In genomic region chr12:101830391-101831325, GRCh38 we compare ENCODE assay signal across 8 cellular contexts. TPM values are rescaled to one million over a fixed set of nuclear protein-coding genes. Genes with fewer than 3 reads are reported as not detected.
DNase-seq lines count a peak whose midpoint lies in the region; ATAC-seq and TF ChIP-seq lines count a peak whose summit lies in the region.

GNPTAB (minus strand) TSS chr12:101830959; CDS start chr12:101830675, 284 bp downstream.

- peak; percentile 94 for ATAC-seq in foreskin keratinocyte

- no peak within 1 kb of the TSS for H2BK12ac ChIP-seq in neuronal stem cell (ENCODE audit: low read length)

- peak within 1 kb of the TSS; percentile 59 for H3K27ac ChIP-seq in foreskin keratinocyte
- H3K27ac ChIP-seq in neuronal stem cell (replicated peaks; ENCODE audit: low read length): no peak within 1 kb of the TSS
- peak within 1 kb of the TSS; percentile 46 for H3K27ac ChIP-seq in subcutaneous abdominal adipose tissue (ENCODE audit: low read depth, low read length)

- peak within 1 kb of the TSS; percentile 90 for H3K18ac ChIP-seq in neuronal stem cell (ENCODE audit: low read length)

- no peak within 1 kb of the TSS for H3K23ac ChIP-seq in neuronal stem cell (ENCODE audit: low read depth, low read length, poor library complexity)

- WGBS in neuronal stem cell (ENCODE audit: extremely low coverage in 2 of 2, insufficient read length in 2 of 2, insufficient replicate concordance in 1 of 2), 2 donors: no CpG with 5 or more reads among the region's 93 CpGs

- DNase-seq in GM04503 (ENCODE audit: low read depth) (peak; percentile 39), HCEC 1CT (peak; percentile 90), MG63 (peak; percentile 87), SHP77 treated with DMSO at 0.1 percent for 48 hours (lab: John Stamatoyannopoulos, UW) (peak; percentile 52), activated gamma-delta T cell treated with Interleukin-2 at 50 U/mL for 16 hours (peak; percentile 96), foreskin keratinocyte (peak; percentile 50 to 77), neuronal stem cell (ENCODE audit: low spot score) (peak; percentile 87)

- peak within 1 kb of the TSS; percentile 14 for H2BK15ac ChIP-seq in neuronal stem cell (ENCODE audit: low read length)

- peak; percentile 99 for TF ChIP-seq CTCF in foreskin keratinocyte (conservative IDR thresholded peaks at IDR 0.05)

- no peak within 1 kb of the TSS for H2BK120ac ChIP-seq in neuronal stem cell (ENCODE audit: low read depth, low read length)

- no peak within 1 kb of the TSS for H3K4ac ChIP-seq in neuronal stem cell (ENCODE audit: low read length)

- no peak within 1 kb of the TSS for H3K14ac ChIP-seq in neuronal stem cell (ENCODE audit: low read length)

- no peak within 1 kb of the TSS for H4K91ac ChIP-seq in neuronal stem cell (ENCODE audit: low read depth, low read length, poor library complexity)

- H3K9ac ChIP-seq in neuronal stem cell (ENCODE audit: low read depth, low read length, poor library complexity) (peak within 1 kb of the TSS; percentile 97), subcutaneous abdominal adipose tissue (ENCODE audit: low read length in 5 of 5) (peak within 1 kb of the TSS; percentile 58 to 92 (median 86))

- peak within 1 kb of the TSS; percentile 88 for H3K4me2 ChIP-seq in neuronal stem cell (ENCODE audit: insufficient read depth, low read length, poor library complexity, severe bottlenecking)

- H3K79me1 ChIP-seq in neuronal stem cell (ENCODE audit: low read depth, low read length): no peaks in the 10 kb centered on the region

- H3K36me3 ChIP-seq in MG63 (no peaks in the 10 kb centered on the region), neuronal stem cell (replicated peaks in 1 of 2; ENCODE audit: control insufficient read depth in 2 of 2, insufficient read depth in 2 of 2, low read length in 2 of 2) (no peaks in the 10 kb centered on the region), subcutaneous abdominal adipose tissue (ENCODE audit: control insufficient read depth in 5 of 5, insufficient read depth in 5 of 5, low read length in 5 of 5) (no peaks in the 10 kb centered on the region)

- H3K9me3 ChIP-seq in MG63: no peaks in the 10 kb centered on the region
- no peaks in the 10 kb centered on the region for H3K9me3 ChIP-seq in neuronal stem cell (replicated peaks in 1 of 2; ENCODE audit: control insufficient read depth in 2 of 2, insufficient read depth in 1 of 2, low read depth in 1 of 2, low read length in 2 of 2)
- H3K9me3 ChIP-seq in subcutaneous abdominal adipose tissue (ENCODE audit: control insufficient read depth in 5 of 5, low read length in 5 of 5): no peaks in the 10 kb centered on the region

- H3K4me1 ChIP-seq in foreskin keratinocyte: peaks cover 5% of the 10 kb centered on the region
- H3K4me1 ChIP-seq in neuronal stem cell (ENCODE audit: control insufficient read depth in 2 of 2, insufficient read depth in 1 of 2, low read depth in 1 of 2, low read length in 2 of 2): no peaks in the 10 kb centered on the region
- peaks cover 3 to 22% (median 19%) of the 10 kb centered on the region in 5 donors for H3K4me1 ChIP-seq in subcutaneous abdominal adipose tissue (ENCODE audit: control insufficient read depth in 5 of 5, insufficient read depth in 5 of 5, low read length in 5 of 5)

- H3K4me3 ChIP-seq in MG63 (peak within 1 kb of the TSS; percentile 65), neuronal stem cell (ENCODE audit: low read length in 2 of 2) (peak within 1 kb of the TSS; percentile 91 to 96), subcutaneous abdominal adipose tissue (ENCODE audit: low read depth in 1 of 5, low read length in 5 of 5) (peak within 1 kb of the TSS; percentile 85 to 99 (median 93))

- no peak within 1 kb of the TSS for H2AK5ac ChIP-seq in neuronal stem cell (ENCODE audit: low read depth, low read length)

- peak within 1 kb of the TSS; percentile 54 for H2BK5ac ChIP-seq in neuronal stem cell (ENCODE audit: low read length)

- no peak within 1 kb of the TSS for H4K8ac ChIP-seq in neuronal stem cell (ENCODE audit: low read depth, low read length)

- H3K27me3 ChIP-seq in MG63 (no peaks in the 10 kb centered on the region), foreskin keratinocyte (no peaks in the 10 kb centered on the region), neuronal stem cell (ENCODE audit: control insufficient read depth in 3 of 3, insufficient read depth in 3 of 3, low read depth in 1 of 3, low read length in 3 of 3) (no peaks in the 10 kb centered on the region), subcutaneous abdominal adipose tissue (ENCODE audit: control insufficient read depth in 5 of 5, insufficient read depth in 4 of 5, low read length in 5 of 5) (no peaks in the 10 kb centered on the region)

- H2AFZ ChIP-seq in neuronal stem cell (ENCODE audit: low read length): peak within 1 kb of the TSS; percentile 100

RNA-seq across cellular contexts. Expression of gene GNPTAB, which starts in this region (rescaled TPM):
- 4.9 and 5.5 TPM in 2 replicates for total RNA-seq in MG63 (2014; rRNA removed; shearing (Covaris generic); ENCODE audit: low replicate concordance)
- total RNA-seq in foreskin keratinocyte: 32.7 and 33.7 TPM in 2 replicates
- polyA plus RNA-seq in foreskin keratinocyte: 8.6 and 10.1 TPM in 2 replicates
- polyA plus RNA-seq in neuronal stem cell (2013, experiment 1 of 2): 12.4 TPM
- polyA plus RNA-seq in neuronal stem cell (2013, experiment 2 of 2): 13.2 TPM

Comparison
In these comparisons a context has a peak if more than half of its experiments do, and no peak if none do; other contexts are left out.
1. DNase-seq: peak in every context shown above with its lines; median percentile 96 in activated gamma-delta T cell treated with Interleukin-2 at 50 U/mL for 16 hours; 90 in HCEC 1CT; 87 in MG63; 87 in neuronal stem cell; 64 in foreskin keratinocyte; 52 in SHP77 treated with DMSO at 0.1 percent for 48 hours; 39 in GM04503.